In the genomic region with DNA sequence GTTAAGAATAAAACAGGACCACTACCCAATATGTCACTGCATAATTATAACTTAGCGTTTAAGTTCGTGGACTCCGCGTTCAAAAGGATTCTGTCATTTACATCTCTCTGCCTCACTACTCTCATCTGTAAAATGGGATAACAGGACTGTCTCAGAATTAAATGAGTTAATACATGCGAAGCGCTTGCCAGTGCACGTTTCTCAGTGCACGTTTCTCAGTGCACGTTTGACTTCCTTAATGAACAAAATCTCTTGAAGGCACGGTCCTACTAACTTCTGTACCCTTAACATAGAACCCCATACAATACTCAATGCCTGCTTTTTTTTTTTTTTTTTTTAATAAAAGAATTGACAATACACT, we compare ENCODE assay signal across 8 cellular contexts. TPM values are rescaled to one million over a fixed set of nuclear protein-coding genes. Genes with fewer than 3 reads are reported as not detected.
DNase-seq lines count a peak whose midpoint lies in the region; ATAC-seq and TF ChIP-seq lines count a peak whose summit lies in the region.

No MANE protein-coding gene starts in this region.

- peak overlapping the region; percentile 91 to 99 (median 93) for H3K9ac ChIP-seq in skeletal muscle tissue (ENCODE audit: low read depth in 1 of 3, low read length in 3 of 3)

- ATAC-seq in Right ventricle myocardium inferior = peak; percentile 2
- no peak for ATAC-seq in Right ventricle myocardium superior (ENCODE audit: poor library complexity)
- peak; percentile 10 for ATAC-seq in HG03103 (IDR thresholded peaks at IDR 0.05; ENCODE audit: low read depth, unreplicated experiment)
- ATAC-seq in HG02759 (IDR thresholded peaks at IDR 0.05; ENCODE audit: unreplicated experiment) = no peak

- intact Hi-C loops in Right ventricle myocardium inferior (cut with DNase I) (loop anchor here (5.0 kb wide), 2 partner anchors 145 to 325 kb away; a partner anchor contains a TSS), Right ventricle myocardium superior (cut with DNase I) (no loop called here), left ventricle myocardium inferior (cut with micrococcal nuclease) (no loop called here)

- H3K27me3 ChIP-seq in WERI-Rb-1 (ENCODE audit: insufficient read depth, low read depth, severe bottlenecking) (no peaks in the 10 kb centered on the region), left ventricle myocardium inferior (ENCODE audit: low read depth) (no peaks in the 10 kb centered on the region), skeletal muscle tissue (ENCODE audit: control insufficient read depth in 3 of 3, insufficient read depth in 3 of 3, low read length in 3 of 3) (no peaks in the 10 kb centered on the region)

- TF ChIP-seq CTCF in WERI-Rb-1 (IDR thresholded peaks at IDR 0.05; ENCODE audit: low read depth, low read length) = no peak
- no peak for TF ChIP-seq CTCF in left ventricle myocardium inferior (IDR thresholded peaks at IDR 0.05; ENCODE audit: borderline replicate concordance)

- H3K27ac ChIP-seq in WERI-Rb-1 = peak overlapping the region; percentile 98
- H3K27ac ChIP-seq in left ventricle myocardium inferior (replicated peaks) = peak overlapping the region; percentile 97
- peak overlapping the region; percentile 96 for H3K27ac ChIP-seq in skeletal muscle tissue (ENCODE audit: low read depth, low read length)

- H3K4me1 ChIP-seq in left ventricle myocardium inferior (peaks cover 36% of the 10 kb centered on the region), skeletal muscle tissue (ENCODE audit: control insufficient read depth in 3 of 3, insufficient read depth in 3 of 3, low read length in 3 of 3) (peaks cover 11 to 13% (median 13%) of the 10 kb centered on the region in 3 donors)

- H3K36me3 ChIP-seq in WERI-Rb-1 (peaks cover 10% of the 10 kb centered on the region; the same call in 1 of the 2 replicates), left ventricle myocardium inferior (peaks cover 17% of the 10 kb centered on the region), skeletal muscle tissue (ENCODE audit: control insufficient read depth in 3 of 3, insufficient read depth in 3 of 3, low read length in 3 of 3) (peaks cover 0 to 6% (median 3%) of the 10 kb centered on the region in 3 donors)

- peak overlapping the region; percentile 99 for H3K4me3 ChIP-seq in WERI-Rb-1 (ENCODE audit: low read depth, low read length)
- H3K4me3 ChIP-seq in left ventricle myocardium inferior = peak overlapping the region; percentile 85
- H3K4me3 ChIP-seq in skeletal muscle tissue (ENCODE audit: low read length in 3 of 3) = peak overlapping the region; percentile 95 to 100 (median 100)

- DNase-seq in Right ventricle myocardium inferior (ENCODE audit: missing footprints) (no peak), Right ventricle myocardium superior (no peak), WERI-Rb-1 (no peak), left ventricle myocardium inferior (no peak), T-helper 9 cell (no peak)

- peaks cover 2% of the 10 kb centered on the region for H3K9me3 ChIP-seq in WERI-Rb-1 (ENCODE audit: severe bottlenecking)
- H3K9me3 ChIP-seq in left ventricle myocardium inferior (replicated peaks) = no peaks in the 10 kb centered on the region
- peaks cover 0 to 2% (median 0%) of the 10 kb centered on the region in 3 donors for H3K9me3 ChIP-seq in skeletal muscle tissue (ENCODE audit: control insufficient read depth in 3 of 3, low read length in 3 of 3)

RNA-seq across cellular contexts. Expression of a gene that starts 0.5 kb away (rescaled TPM):
- total RNA-seq in Right ventricle myocardium inferior (18.2 TPM), Right ventricle myocardium superior (17.9 TPM), left ventricle myocardium inferior (19.7 TPM), skeletal muscle tissue (5.7 TPM)

RNA-seq across cellular contexts. Expression of a gene that starts 0.7 kb away (rescaled TPM):
- total RNA-seq in Right ventricle myocardium inferior (15.0 TPM), Right ventricle myocardium superior (12.2 TPM), left ventricle myocardium inferior (12.9 TPM), skeletal muscle tissue (22.4 TPM)

RNA-seq across cellular contexts. Expression of a gene that starts 59.8 kb away (rescaled TPM):
- not detected for total RNA-seq in Right ventricle myocardium inferior
- total RNA-seq in Right ventricle myocardium superior = not detected
- total RNA-seq in left ventricle myocardium inferior = 0.49 TPM
- total RNA-seq in skeletal muscle tissue = not detected

Comparison
In these comparisons a context has a peak if more than half of its experiments do, and no peak if none do; other contexts are left out.
1. ATAC-seq: peak in Right ventricle myocardium inferior (single experiment) and HG03103 (single experiment); none in Right ventricle myocardium superior (single experiment) and HG02759 (single experiment).
2. Peak in every context shown above with its lines, with median percentiles within 50 percentile points of each other: H3K27ac ChIP-seq and H3K4me3 ChIP-seq.